ENCODE assay signal across 19 cellular contexts in genomic region chr1:10106241-10106640, GRCh38.
DNase-seq lines count a peak whose midpoint lies in the region; ATAC-seq and TF ChIP-seq lines count a peak whose summit lies in the region.
"Had no signal": no experiment of that assay in that cellular context is flagged by ENCODE, and none has a peak within 500 bp of the region (broad histone marks: within the 10 kb centered on the region; RNA-seq: fewer than 3 reads in every experiment).

No MANE protein-coding gene starts in this region.

- intact Hi-C loops in IMR-90 (cut with micrococcal nuclease) = no loop called here

- no peak overlapping the region for H2AK9ac ChIP-seq in IMR-90 (replicated peaks; ENCODE audit: low read depth, low read length, poor library complexity)

- H3K27me3 ChIP-seq in IMR-90 (ENCODE audit: control insufficient read depth, insufficient read depth, low read length) = no peaks in the 10 kb centered on the region
- H3K27me3 ChIP-seq: MG63, uterus had no signal

- H3K9me3 ChIP-seq in IMR-90 (ENCODE audit: control insufficient read depth, insufficient read depth, low read length) = no peaks in the 10 kb centered on the region
- H3K9me3 ChIP-seq: HAP-1, MG63, mucosa of descending colon, uterus had no signal

- dilution Hi-C loops in IMR-90 (cut with HindIII; ENCODE audit: low sequenced_read_pairs, unreplicated experiment) = no loop called here

- H3K9me1 ChIP-seq in IMR-90 (ENCODE audit: insufficient read depth, low read length) = peaks cover 24% of the 10 kb centered on the region

- BruUV-seq in IMR-90 (replicated peaks; lab: Mats Ljungman, UMichigan) = no TSS peak

- no peak overlapping the region for H3K27ac ChIP-seq in IMR-90 (ENCODE audit: insufficient read depth, low read length)
- H3K27ac ChIP-seq in epithelial cell of prostate = peak overlapping the region; percentile 42
- peak overlapping the region; percentile 62 for H3K27ac ChIP-seq in substantia nigra (ENCODE audit: low read depth, low read length, poor library complexity, severe bottlenecking)
- H3K27ac ChIP-seq: uterus, VCaP had no signal

- no peak overlapping the region for H2BK15ac ChIP-seq in IMR-90 (ENCODE audit: low read depth, low read length)

- no peak overlapping the region for H4K91ac ChIP-seq in IMR-90 (ENCODE audit: insufficient read depth, low read depth, low read length)

- no peak for ATAC-seq in IMR-90 (ENCODE audit: low read depth)
- no peak for ATAC-seq in HG03025 (IDR thresholded peaks at IDR 0.05; ENCODE audit: low FRiP score, unreplicated experiment)
- ATAC-seq in GM18505 (IDR thresholded peaks at IDR 0.05; ENCODE audit: unreplicated experiment) = no peak
- ATAC-seq: SK-N-SH treated with all-trans-retinoic acid at 6 μM for 48 hours had no signal

- H2AFZ ChIP-seq in IMR-90 (replicated peaks; ENCODE audit: low read length, poor library complexity) = no peak overlapping the region

- H3K18ac ChIP-seq in IMR-90 (ENCODE audit: low read depth, low read length) = no peak overlapping the region

- TF ChIP-seq RAD21 in IMR-90 (IDR thresholded peaks at IDR 0.05; ENCODE audit: low read length) = no peak

- H3K23ac ChIP-seq in IMR-90 (ENCODE audit: low read depth, low read length) = no peak overlapping the region

- no peak overlapping the region for H3K14ac ChIP-seq in IMR-90 (replicated peaks; ENCODE audit: low read depth, low read length)

- no peak for TF ChIP-seq POLR2A in IMR-90 (IDR thresholded peaks at IDR 0.05; ENCODE audit: low read depth, low read length)
- no peak for TF ChIP-seq POLR2A in GM18505 (IDR thresholded peaks at IDR 0.05; ENCODE audit: borderline replicate concordance, extremely low read depth, insufficient read depth, insufficient read length)

- no peak overlapping the region for H3K4me3 ChIP-seq in IMR-90 (ENCODE audit: insufficient read depth, low read depth, low read length)
- H3K4me3 ChIP-seq: HAP-1, MG63, mucosa of descending colon, uterus had no signal

- no peak overlapping the region for H3K4me2 ChIP-seq in IMR-90 (ENCODE audit: low read depth, low read length)

- no peak overlapping the region for H4K8ac ChIP-seq in IMR-90 (ENCODE audit: low read depth in 2 of 2, low read length in 2 of 2)

- H2BK5ac ChIP-seq in IMR-90 (ENCODE audit: low read depth, low read length, poor library complexity, severe bottlenecking) = no peak overlapping the region

- no peak overlapping the region for H3K4ac ChIP-seq in IMR-90 (ENCODE audit: low read depth, low read length)

- H2AK5ac ChIP-seq in IMR-90 (ENCODE audit: low read depth, low read length) = 0 out of 2 replicates have a peak overlapping the region, but pooled peaks have one; percentile 16

- peaks cover 5% of the 10 kb centered on the region for H3K4me1 ChIP-seq in IMR-90 (ENCODE audit: control insufficient read depth, insufficient read depth, low read length)
- H3K4me1 ChIP-seq: uterus had no signal

- no peak overlapping the region for H2BK120ac ChIP-seq in IMR-90 (ENCODE audit: low read depth, low read length)

- no peak overlapping the region for H3K9ac ChIP-seq in IMR-90 (ENCODE audit: low read depth, low read length)

- no peak overlapping the region for H3K56ac ChIP-seq in IMR-90 (ENCODE audit: extremely low read depth, insufficient read depth, low read length)

- POLR2A ChIA-PET in IMR-90 (lab: Charles Lee; ENCODE audit: unreplicated experiment) = no interaction called here

- CTCF ChIA-PET in IMR-90 (lab: Yijun Ruan, JAX) = no interaction called here

- DNase-seq in IMR-90 (no peak), epithelial cell of prostate (ENCODE audit: low read depth, low spot score) (no peak), mesenteric fat pad (ENCODE audit: low spot score) (peak; percentile 72), substantia nigra (lab: John Stamatoyannopoulos, UW) (no peak), NCI-H1092 treated with DMSO at 0.1 percent for 48 hours (lab: John Stamatoyannopoulos, UW) (no peak), D341Med (ENCODE audit: low spot score) (no peak)
- DNase-seq: activated CD4-positive, alpha-beta T cell treated with anti-CD3 and anti-CD28 coated beads, Interleukin-2, amount 10 ng/mL, durations not matched to agents 7 days and 5 days; MG63; NCI-H1417 treated with DMSO at 0.1 percent for 48 hours; NCI-H2107; NCI-H510A treated with DMSO at 0.1 percent for 48 hours; stimulated activated CD4-positive, alpha-beta T cell treated with anti-CD3 and anti-CD28 coated beads, Interleukin-4, amount 100 ng/mL, for 24 hours; uterus had no signal

- TF ChIP-seq CTCF in IMR-90 (conservative IDR thresholded peaks at IDR 0.05; ENCODE audit: low read depth, low read length) = no peak

- WGBS in IMR-90 (ENCODE audit: extremely low coverage in 2 of 2, insufficient read length in 1 of 2), 2 experiments = 97% methylated on average over 9 of the region's 17 CpGs; no CpG with 5 or more reads in 1 of the 2 experiments

- no peak overlapping the region for H2BK20ac ChIP-seq in IMR-90 (ENCODE audit: low read depth, low read length)

- H3K79me1 ChIP-seq in IMR-90 (ENCODE audit: low read depth in 1 of 2, low read length in 2 of 2) = peaks cover 16 to 34% of the 10 kb centered on the region in 2 experiments

- in situ Hi-C loops in IMR-90 (cut with MboI; ENCODE audit: low sequenced_read_pairs) = no loop called here

- peaks cover 21% of the 10 kb centered on the region for H4K20me1 ChIP-seq in IMR-90 (ENCODE audit: insufficient read depth, low read length)

- H3K36me3 ChIP-seq in IMR-90 (ENCODE audit: control insufficient read depth, insufficient read depth, low read length) = peaks cover 30% of the 10 kb centered on the region
- H3K36me3 ChIP-seq: uterus had no signal

- no peak overlapping the region for H4K5ac ChIP-seq in IMR-90 (ENCODE audit: low read depth, low read length)

TF ChIP-seq in IMR-90, 13 proteins besides CTCF, POLR2A, EP300 and RAD21:
- TF ChIP-seq NFE2L2 (IDR thresholded peaks at IDR 0.05; ENCODE audit: low read depth, low read length) = no peak
- no peak for TF ChIP-seq BHLHE40 (IDR thresholded peaks at IDR 0.05; ENCODE audit: low read depth, low read length)
- TF ChIP-seq FOS (IDR thresholded peaks at IDR 0.05; ENCODE audit: low read depth, low read length) = no peak
- TF ChIP-seq, protein P1, sequence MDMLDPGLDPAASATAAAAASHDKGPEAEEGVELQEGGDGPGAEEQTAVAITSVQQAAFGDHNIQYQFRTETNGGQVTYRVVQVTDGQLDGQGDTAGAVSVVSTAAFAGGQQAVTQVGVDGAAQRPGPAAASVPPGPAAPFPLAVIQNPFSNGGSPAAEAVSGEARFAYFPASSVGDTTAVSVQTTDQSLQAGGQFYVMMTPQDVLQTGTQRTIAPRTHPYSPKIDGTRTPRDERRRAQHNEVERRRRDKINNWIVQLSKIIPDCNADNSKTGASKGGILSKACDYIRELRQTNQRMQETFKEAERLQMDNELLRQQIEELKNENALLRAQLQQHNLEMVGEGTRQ (IDR thresholded peaks at IDR 0.05; ENCODE audit: low read depth, low read length) = no peak
- TF ChIP-seq MXI1 (IDR thresholded peaks at IDR 0.05; ENCODE audit: borderline replicate concordance, low read depth, low read length) = no peak
- TF ChIP-seq, protein P2, sequence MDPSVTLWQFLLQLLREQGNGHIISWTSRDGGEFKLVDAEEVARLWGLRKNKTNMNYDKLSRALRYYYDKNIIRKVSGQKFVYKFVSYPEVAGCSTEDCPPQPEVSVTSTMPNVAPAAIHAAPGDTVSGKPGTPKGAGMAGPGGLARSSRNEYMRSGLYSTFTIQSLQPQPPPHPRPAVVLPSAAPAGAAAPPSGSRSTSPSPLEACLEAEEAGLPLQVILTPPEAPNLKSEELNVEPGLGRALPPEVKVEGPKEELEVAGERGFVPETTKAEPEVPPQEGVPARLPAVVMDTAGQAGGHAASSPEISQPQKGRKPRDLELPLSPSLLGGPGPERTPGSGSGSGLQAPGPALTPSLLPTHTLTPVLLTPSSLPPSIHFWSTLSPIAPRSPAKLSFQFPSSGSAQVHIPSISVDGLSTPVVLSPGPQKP (IDR thresholded peaks at IDR 0.05; ENCODE audit: borderline replicate concordance, low read depth, low read length) = no peak
- no peak for TF ChIP-seq SMC3 (IDR thresholded peaks at IDR 0.05; ENCODE audit: low read depth, low read length)
- no peak for TF ChIP-seq RCOR1 (IDR thresholded peaks at IDR 0.05; ENCODE audit: insufficient replicate concordance, low read length)
- no peak for TF ChIP-seq CHD1 (IDR thresholded peaks at IDR 0.05; ENCODE audit: low read depth, low read length)
- TF ChIP-seq MAZ (IDR thresholded peaks at IDR 0.05; ENCODE audit: borderline replicate concordance, low read depth, low read length) = no peak
- TF ChIP-seq CEBPB (IDR thresholded peaks at IDR 0.05; ENCODE audit: low read depth, low read length) = no peak
- TF ChIP-seq RFX5 (IDR thresholded peaks at IDR 0.05; ENCODE audit: low read depth, low read length) = no peak
- no peak for TF ChIP-seq MAFK (IDR thresholded peaks at IDR 0.05; ENCODE audit: low read depth, low read length)
